Comparison of ENCODE assay signal across 15 cellular contexts in genomic region chr9:133759146-133759900, GRCh38. TPM values are rescaled to one million over a fixed set of nuclear protein-coding genes. Genes with fewer than 3 reads are reported as not detected.
DNase-seq lines count a peak whose midpoint lies in the region; ATAC-seq, FAIRE-seq and TF ChIP-seq lines count a peak whose summit lies in the region.
"Had no signal": no experiment of that assay in that cellular context is flagged by ENCODE, and none has a peak within 500 bp of the region (broad histone marks: within the 10 kb centered on the region; RNA-seq: fewer than 3 reads in every experiment).

No MANE protein-coding gene starts in this region.

- H3K9me2 ChIP-seq in hepatocyte (replicated peaks; ENCODE audit: insufficient read depth) = no peaks in the 10 kb centered on the region

- H3K27me3 Mint-ChIP-seq in H9 (ENCODE audit: low read depth) = peaks cover 11% of the 10 kb centered on the region
- peaks cover 0 to 4% of the 10 kb centered on the region in 2 donors for H3K27me3 Mint-ChIP-seq in CD4-positive, alpha-beta memory T cell

- H2BK20ac ChIP-seq in H9 (ENCODE audit: low read depth, low read length, poor library complexity, severe bottlenecking) = no peak overlapping the region

- H2AK5ac ChIP-seq in H9 (ENCODE audit: insufficient read length, low read length) = no peak overlapping the region

- peaks cover 12 to 33% (median 16%) of the 10 kb centered on the region in 3 experiments for H3K36me3 Mint-ChIP-seq in H9 (ENCODE audit: insufficient read depth in 1 of 3, low read depth in 3 of 3)
- H3K36me3 Mint-ChIP-seq in CD4-positive, alpha-beta memory T cell = peaks cover 4 to 6% of the 10 kb centered on the region in 2 donors

- H2AFZ ChIP-seq in H9 (ENCODE audit: low read length) = no peak overlapping the region
- no peak overlapping the region for H2AFZ ChIP-seq in hepatocyte

- H4K91ac ChIP-seq in H9 (ENCODE audit: insufficient read length, low read depth, low read length) = no peak overlapping the region

- no peak overlapping the region for H3T11ph ChIP-seq in H9 (ENCODE audit: low read length)

- no peaks in the 10 kb centered on the region for H4K20me1 ChIP-seq in H9 (ENCODE audit: control insufficient read depth, insufficient read depth, insufficient read length)
- no peaks in the 10 kb centered on the region for H4K20me1 ChIP-seq in hepatocyte (ENCODE audit: insufficient read depth, poor library complexity, severe bottlenecking)

- no peaks in the 10 kb centered on the region for H3K79me2 ChIP-seq in H9 (ENCODE audit: insufficient read depth, low read length)
- no peaks in the 10 kb centered on the region for H3K79me2 ChIP-seq in hepatocyte

- no peak overlapping the region for H2BK5ac ChIP-seq in H9 (ENCODE audit: insufficient read length, low read length)

- no peak overlapping the region for H3K18ac ChIP-seq in H9 (ENCODE audit: insufficient read length, low read depth, low read length)

- H3K4me1 Mint-ChIP-seq in H9 = peaks cover 2 to 6% of the 10 kb centered on the region in 2 experiments; a peak in 3 of 4 replicates
- H3K4me1 Mint-ChIP-seq in CD4-positive, alpha-beta memory T cell = peaks cover 0 to 2% (median 0%) of the 10 kb centered on the region in 4 donors

- ATAC-seq in pancreas (peak; percentile 44 to 72 (median 58)), HG03457 (IDR thresholded peaks at IDR 0.05; ENCODE audit: unreplicated experiment) (no peak), HG03460 (IDR thresholded peaks at IDR 0.05; ENCODE audit: unreplicated experiment) (no peak)

- H3K27ac Mint-ChIP-seq in H9 = peak overlapping the region in 2 of 3 experiments; percentile 67 to 93; a peak in 4 of 7 replicates
- H3K27ac Mint-ChIP-seq in CD4-positive, alpha-beta memory T cell = no peak overlapping the region

- H3K79me1 ChIP-seq in H9 (ENCODE audit: insufficient read depth, low read depth, low read length, poor library complexity, severe bottlenecking) = no peaks in the 10 kb centered on the region

- WGBS in H9 (ENCODE audit: extremely low coverage, insufficient read length, low lambda C conversion rate) = no CpG with 5 or more reads among the region's 32 CpGs
- 95% methylated on average over 16 of the region's 32 CpGs for WGBS in hepatocyte (ENCODE audit: low lambda C conversion rate, missing lambda C conversion rate)
- 64 to 74% methylated on average over 25 to 32 of the region's 32 CpGs for WGBS in pancreas, 2 donors

- no peak overlapping the region for H3K23ac ChIP-seq in H9 (ENCODE audit: insufficient read length, low read depth, low read length)

- H3K27ac ChIP-seq in H9 (ENCODE audit: insufficient read length, low read depth, low read length) = no peak overlapping the region
- no peak overlapping the region for H3K27ac ChIP-seq in hepatocyte
- H3K27ac ChIP-seq in pancreas = no peak overlapping the region
- H3K27ac ChIP-seq in CD4-positive, alpha-beta memory T cell (ENCODE audit: low read depth, low read length) = no peak overlapping the region
- H3K27ac ChIP-seq: C4-2B, KMS-11, WERI-Rb-1 had no signal

- TF ChIP-seq CTCF in H9 (conservative IDR thresholded peaks at IDR 0.05) = no peak
- TF ChIP-seq CTCF in hepatocyte (IDR thresholded peaks at IDR 0.05; ENCODE audit: poor library complexity) = no peak
- no peak for TF ChIP-seq CTCF in pancreas (IDR thresholded peaks at IDR 0.05)

- H3K36me3 ChIP-seq in hepatocyte (replicated peaks; ENCODE audit: insufficient read depth, low read depth) (no peaks in the 10 kb centered on the region), pancreas (peaks cover 0 to 6% (median 0%) of the 10 kb centered on the region in 3 donors)
- H3K36me3 ChIP-seq in CD4-positive, alpha-beta memory T cell (ENCODE audit: insufficient read depth, low read length) = no peaks in the 10 kb centered on the region

- H3K4me2 ChIP-seq in H9 (ENCODE audit: insufficient read depth, insufficient read length, low read length) = no peak overlapping the region
- no peak overlapping the region for H3K4me2 ChIP-seq in hepatocyte
- H3K4me2 ChIP-seq: KMS-11 had no signal

- POLR2A ChIA-PET in CD4-positive, alpha-beta memory T cell (lab: Charles Lee; ENCODE audit: partially characterized antibody) = no interaction called here

- no peak overlapping the region for H2BK15ac ChIP-seq in H9 (ENCODE audit: low read depth, low read length)

- H3K9me3 ChIP-seq in H9 (ENCODE audit: control insufficient read depth, low read depth, low read length) (no peaks in the 10 kb centered on the region), hepatocyte (ENCODE audit: low read depth) (no peaks in the 10 kb centered on the region), pancreas (no peaks in the 10 kb centered on the region)
- H3K9me3 ChIP-seq in CD4-positive, alpha-beta memory T cell (ENCODE audit: control insufficient read depth in 1 of 2, low read length in 2 of 2) = no peaks in the 10 kb centered on the region

- H3K27me3 ChIP-seq in H9 (ENCODE audit: insufficient read depth, low read length) = no peaks in the 10 kb centered on the region
- H3K27me3 ChIP-seq in hepatocyte = no peaks in the 10 kb centered on the region
- no peaks in the 10 kb centered on the region for H3K27me3 ChIP-seq in pancreas
- H3K27me3 ChIP-seq in CD4-positive, alpha-beta memory T cell (ENCODE audit: insufficient read depth, low read length) = no peaks in the 10 kb centered on the region

- H3K4ac ChIP-seq in H9 (ENCODE audit: low read depth, low read length) = no peak overlapping the region

- H2BK12ac ChIP-seq in H9 (ENCODE audit: insufficient read length, low read depth, low read length) = no peak overlapping the region

- H3K4me3 ChIP-seq in hepatocyte (no peak overlapping the region), pancreas (no peak overlapping the region)
- no peak overlapping the region for H3K4me3 ChIP-seq in CD4-positive, alpha-beta memory T cell (ENCODE audit: low read length in 2 of 2)

- no peak overlapping the region for H3K56ac ChIP-seq in H9 (ENCODE audit: insufficient read length, low read depth, low read length)

- no peak overlapping the region for H4K8ac ChIP-seq in H9 (replicated peaks; ENCODE audit: insufficient read length, low read depth, low read length)

- H3K9me3 Mint-ChIP-seq in H9 = peaks cover 11% of the 10 kb centered on the region in 2 experiments
- H3K9me3 Mint-ChIP-seq in CD4-positive, alpha-beta memory T cell = peaks cover 0 to 7% (median under 1%) of the 10 kb centered on the region in 8 donors

- intact Hi-C loops in pancreas (cut with DNase I) = no loop called here
- intact Hi-C loops in CD4-positive, alpha-beta memory T cell (cut with micrococcal nuclease) = no loop called here

- H4K5ac ChIP-seq in H9 (ENCODE audit: insufficient read length, low read depth, low read length) = no peak overlapping the region

- H2BK120ac ChIP-seq in H9 (ENCODE audit: low read depth, low read length, poor library complexity, severe bottlenecking) = no peak overlapping the region

- no peak for FAIRE-seq in pancreas (lab: Jason Lieb, UNC)

- H3K4me1 ChIP-seq in H9 (ENCODE audit: insufficient read depth, low read length) (no peaks in the 10 kb centered on the region), hepatocyte (ENCODE audit: insufficient read depth) (no peaks in the 10 kb centered on the region), pancreas (no peaks in the 10 kb centered on the region)
- H3K4me1 ChIP-seq in CD4-positive, alpha-beta memory T cell (ENCODE audit: insufficient read depth, low read length) = no peaks in the 10 kb centered on the region

- H3K4me3 Mint-ChIP-seq in H9 = no peak overlapping the region
- H3K4me3 Mint-ChIP-seq in CD4-positive, alpha-beta memory T cell = no peak overlapping the region

- CTCF ChIA-PET in CD4-positive, alpha-beta memory T cell (lab: Charles Lee; ENCODE audit: partially characterized antibody) = interaction anchor here (0.6 kb wide), 1 partner anchor 236 kb away, joined by 3 read pairs; no protein-coding TSS in a partner anchor

- no peak overlapping the region for H3K9ac ChIP-seq in H9 (ENCODE audit: extremely low read depth, insufficient read length, low read length)
- H3K9ac ChIP-seq: KMS-11 had no signal

- H3K23me2 ChIP-seq in H9 (ENCODE audit: insufficient read length, low read depth, low read length, poor library complexity, severe bottlenecking) = no peaks in the 10 kb centered on the region

- DNase-seq in H9 (peak; percentile 76), hepatocyte (ENCODE audit: low spot score) (peak; percentile 3), pancreas (peak in 4 of 6 donors; percentile 10 to 63 (median 57))
- peak; percentile 18 for DNase-seq in activated CD8-positive, alpha-beta memory T cell treated with anti-CD3 and anti-CD28 coated beads, Interleukin-2, amount 50 U/mL, for 48 hours
- no peak for DNase-seq in stimulated activated CD4-positive, alpha-beta T cell treated with anti-CD3 and anti-CD28 coated beads, Interleukin-2, amount 100 ng/mL, for 24 hours
- DNase-seq in CD4-positive, alpha-beta memory T cell = no peak
- DNase-seq: activated T-cell treated with anti-CD3 and anti-CD28 coated beads, Interleukin-2, amount 50 U/mL, for 1 hour; GDM1; midbrain; NCI-H187 treated with DMSO at 0.1 percent for 48 hours; WERI-Rb-1 had no signal

- H3K14ac ChIP-seq in H9 (ENCODE audit: insufficient read depth, low read length) = no peak overlapping the region

RNA-seq across cellular contexts. Expression of gene SARDH, which starts 21.2 kb away (rescaled TPM):
- total RNA-seq in H9 (2021) = 5.3 TPM in 2 replicates
- total RNA-seq in hepatocyte = 6.7 and 9.8 TPM in 2 replicates
- polyA plus RNA-seq in hepatocyte = 7.5 and 8.1 TPM in 2 replicates
- 10 to 100 TPM in 5 of 6 donors, 1 to 10 TPM in 1; 8.9 to 43.3 (median 25.9) TPM for total RNA-seq in pancreas
- polyA plus RNA-seq in pancreas = 10 to 100 TPM; 14.3 to 18.5 TPM
- total RNA-seq in CD4-positive, alpha-beta memory T cell = 10 to 100 TPM; 18.6 to 19.3 TPM
- polyA plus RNA-seq in CD4-positive, alpha-beta memory T cell = 1 to 10 TPM; 2.5 to 4.1 TPM

Comparison
In these comparisons a context has a peak if more than half of its experiments do, and no peak if none do; other contexts are left out.
1. DNase-seq: peak in H9 (single experiment), activated CD8-positive, alpha-beta memory T cell treated with anti-CD3 and anti-CD28 coated beads, Interleukin-2, amount 50 U/mL, for 48 hours (single experiment), hepatocyte (single experiment) and pancreas (4 of 6); none in stimulated activated CD4-positive, alpha-beta T cell treated with anti-CD3 and anti-CD28 coated beads, Interleukin-2, amount 100 ng/mL, for 24 hours (0 of 2) and CD4-positive, alpha-beta memory T cell (0 of 5).
2. H3K27ac Mint-ChIP-seq: peak in H9 (2 of 3); none in CD4-positive, alpha-beta memory T cell (0 of 7).
3. ATAC-seq: peak in pancreas (4 of 4); none in HG03457 (single experiment) and HG03460 (single experiment).